8 cellular contexts compared by ENCODE assay signal in the genomic region with DNA sequence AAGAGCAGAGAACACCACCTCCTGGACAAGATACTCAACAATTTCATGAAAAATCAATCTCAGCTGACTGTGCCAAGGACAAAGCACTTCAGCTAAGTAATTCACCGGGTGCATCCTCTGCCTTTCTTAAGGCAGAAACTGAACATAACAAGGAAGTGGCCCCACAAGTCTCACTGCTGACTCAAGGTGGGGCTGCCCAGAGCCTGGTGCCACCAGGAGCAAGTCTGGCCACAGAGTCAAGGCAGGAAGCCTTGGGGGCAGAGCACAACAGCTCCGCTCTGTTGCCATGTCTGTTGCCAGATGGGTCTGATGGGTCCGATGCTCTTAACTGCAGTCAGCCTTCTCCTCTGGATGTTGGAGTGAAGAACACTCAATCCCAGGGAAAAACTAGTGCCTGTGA.
DNase-seq lines count a peak whose midpoint lies in the region; ATAC-seq and TF ChIP-seq lines count a peak whose summit lies in the region.

No MANE protein-coding gene starts in this region.

- peak; percentile 30 for DNase-seq in activated T-cell treated with anti-CD3 and anti-CD28 coated beads, Interleukin-2, amount 50 U/mL, for 4 hours
- DNase-seq in hepatocyte (ENCODE audit: low spot score) (no peak), superior temporal gyrus (ENCODE audit: extremely low spot score) (no peak), inferior parietal cortex (ENCODE audit: extremely low spot score) (no peak)
- DNase-seq in stimulated activated naive CD8-positive, alpha-beta T cell treated with anti-CD3 and anti-CD28 coated beads, Interleukin-15, Interleukin-2, amounts not matched to agents 100 U/mL and 50 U/mL, for 24 hours: peak; percentile 65

- H3K79me2 ChIP-seq in hepatocyte: peaks cover 59% of the 10 kb centered on the region

- no peaks in the 10 kb centered on the region for H3K27me3 ChIP-seq in hepatocyte

- 57% methylated on average over 3 of the region's 3 CpGs for WGBS in hepatocyte (ENCODE audit: low lambda C conversion rate, missing lambda C conversion rate)

- peak overlapping the region; percentile 93 for H3K27ac ChIP-seq in hepatocyte

- H3K36me3 ChIP-seq in hepatocyte (replicated peaks; ENCODE audit: insufficient read depth, low read depth): no peaks in the 10 kb centered on the region

- H3K9me3 ChIP-seq in hepatocyte (ENCODE audit: low read depth): no peaks in the 10 kb centered on the region

- H3K9me2 ChIP-seq in hepatocyte (replicated peaks; ENCODE audit: insufficient read depth): no peaks in the 10 kb centered on the region

- H3K4me2 ChIP-seq in hepatocyte: peak overlapping the region; percentile 67

- ATAC-seq in activated T-cell treated with anti-CD3 and anti-CD28 coated beads, Interleukin-2, amount 50 U/mL, for 4 hours: peak; percentile 39 to 44
- ATAC-seq in stimulated activated naive CD8-positive, alpha-beta T cell treated with anti-CD3 and anti-CD28 coated beads, Interleukin-15, Interleukin-2, amounts not matched to agents 100 U/mL and 50 U/mL, for 24 hours: peak; percentile 64
- ATAC-seq in HG03457 (IDR thresholded peaks at IDR 0.05; ENCODE audit: unreplicated experiment): no peak
- no peak for ATAC-seq in GM21737 (IDR thresholded peaks at IDR 0.05; ENCODE audit: unreplicated experiment)

- H3K4me3 ChIP-seq in hepatocyte: no peak overlapping the region

- H3K27me3 Mint-ChIP-seq in IgD-negative memory B cell: peaks cover 1% of the 10 kb centered on the region
- H3K27me3 Mint-ChIP-seq in activated T-cell treated with anti-CD3 and anti-CD28 coated beads, Interleukin-2, amount 50 U/mL, for 4 hours (ENCODE audit: low read depth): no peaks in the 10 kb centered on the region

- no peaks in the 10 kb centered on the region for H3K9me3 Mint-ChIP-seq in IgD-negative memory B cell
- H3K9me3 Mint-ChIP-seq in activated T-cell treated with anti-CD3 and anti-CD28 coated beads, Interleukin-2, amount 50 U/mL, for 4 hours: no peaks in the 10 kb centered on the region

- H3K4me3 Mint-ChIP-seq in IgD-negative memory B cell: peak overlapping the region in 3 of 4 donors; percentile 82 to 94 (median 85)
- H3K4me3 Mint-ChIP-seq in activated T-cell treated with anti-CD3 and anti-CD28 coated beads, Interleukin-2, amount 50 U/mL, for 4 hours: peak overlapping the region; percentile 85

- peaks cover 58 to 66% (median 62%) of the 10 kb centered on the region in 3 donors for H3K4me1 Mint-ChIP-seq in IgD-negative memory B cell
- peaks cover 66% of the 10 kb centered on the region for H3K4me1 Mint-ChIP-seq in activated T-cell treated with anti-CD3 and anti-CD28 coated beads, Interleukin-2, amount 50 U/mL, for 4 hours (ENCODE audit: low read depth)

- peaks cover 6% of the 10 kb centered on the region for H4K20me1 ChIP-seq in hepatocyte (ENCODE audit: insufficient read depth, poor library complexity, severe bottlenecking)

- peaks cover 39% of the 10 kb centered on the region for H3K4me1 ChIP-seq in hepatocyte (ENCODE audit: insufficient read depth)

- H3K36me3 Mint-ChIP-seq in IgD-negative memory B cell: peaks cover 5% of the 10 kb centered on the region
- peaks cover 42% of the 10 kb centered on the region for H3K36me3 Mint-ChIP-seq in activated T-cell treated with anti-CD3 and anti-CD28 coated beads, Interleukin-2, amount 50 U/mL, for 4 hours (ENCODE audit: insufficient read depth)

- no peak overlapping the region for H2AFZ ChIP-seq in hepatocyte

- no peak for TF ChIP-seq CTCF in hepatocyte (IDR thresholded peaks at IDR 0.05; ENCODE audit: poor library complexity)

- H3K27ac Mint-ChIP-seq in IgD-negative memory B cell: peak overlapping the region; percentile 91 to 97 (median 94)

Comparison
In these comparisons a context has a peak if more than half of its experiments do, and no peak if none do; other contexts are left out.
1. ATAC-seq: peak in activated T-cell treated with anti-CD3 and anti-CD28 coated beads, Interleukin-2, amount 50 U/mL, for 4 hours (2 of 2) and stimulated activated naive CD8-positive, alpha-beta T cell treated with anti-CD3 and anti-CD28 coated beads, Interleukin-15, Interleukin-2, amounts not matched to agents 100 U/mL and 50 U/mL, for 24 hours (single experiment); none in HG03457 (single experiment) and GM21737 (single experiment).
2. DNase-seq: peak in activated T-cell treated with anti-CD3 and anti-CD28 coated beads, Interleukin-2, amount 50 U/mL, for 4 hours (single experiment) and stimulated activated naive CD8-positive, alpha-beta T cell treated with anti-CD3 and anti-CD28 coated beads, Interleukin-15, Interleukin-2, amounts not matched to agents 100 U/mL and 50 U/mL, for 24 hours (single experiment); none in hepatocyte (single experiment), superior temporal gyrus (single experiment) and inferior parietal cortex (single experiment).